13 cellular contexts compared by ENCODE assay signal in genomic region chr4:85491527-85491926, GRCh38.
DNase-seq lines count a peak whose midpoint lies in the region; ATAC-seq lines count a peak whose summit lies in the region.
"Had no signal": no experiment of that assay in that cellular context is flagged by ENCODE, and none has a peak within 500 bp of the region (broad histone marks: within the 10 kb centered on the region; RNA-seq: fewer than 3 reads in every experiment).

No MANE protein-coding gene starts in this region.

- DNase-seq in NCI-H1930 (lab: John Stamatoyannopoulos, UW) (peak; percentile 17 to 55), islet precursor cell (peak; percentile 62), Ammon's horn (ENCODE audit: low spot score) (no peak), CD1c-positive myeloid dendritic cell (ENCODE audit: extremely low spot score) (no peak), NCI-H82 (lab: John Stamatoyannopoulos, UW) (no peak)
- no peak for DNase-seq in activated T-cell treated with anti-CD3 and anti-CD28 coated beads, Interleukin-2, amount 50 U/mL, for 24 hours
- DNase-seq: Calu3, cortex of kidney, gastrocnemius medialis had no signal

- ATAC-seq in GM18868 (IDR thresholded peaks at IDR 0.05; ENCODE audit: unreplicated experiment) (peak; percentile 93), HG02973 (IDR thresholded peaks at IDR 0.05; ENCODE audit: unreplicated experiment) (peak; percentile 70)
- ATAC-seq: activated naive CD4-positive, alpha-beta T cell treated with anti-CD3 and anti-CD28 coated beads, Interleukin-2, amount 50 U/mL, for 72 hours had no signal

- no peaks in the 10 kb centered on the region for H3K9me3 Mint-ChIP-seq in activated T-cell treated with anti-CD3 and anti-CD28 coated beads, Interleukin-2, amount 50 U/mL, for 24 hours
- H3K9me3 Mint-ChIP-seq: mesothelial cell of epicardium had no signal

- H3K27ac Mint-ChIP-seq in activated T-cell treated with anti-CD3 and anti-CD28 coated beads, Interleukin-2, amount 50 U/mL, for 24 hours, result no peak overlapping the region
- H3K27ac Mint-ChIP-seq: activated naive CD4-positive, alpha-beta T cell treated with anti-CD3 and anti-CD28 coated beads, Interleukin-2, amount 50 U/mL, for 72 hours; mesothelial cell of epicardium had no signal

- H3K27me3 Mint-ChIP-seq in activated T-cell treated with anti-CD3 and anti-CD28 coated beads, Interleukin-2, amount 50 U/mL, for 24 hours, result no peaks in the 10 kb centered on the region

- H3K4me1 Mint-ChIP-seq in activated T-cell treated with anti-CD3 and anti-CD28 coated beads, Interleukin-2, amount 50 U/mL, for 24 hours (ENCODE audit: low read depth), result no peaks in the 10 kb centered on the region

- H3K4me3 Mint-ChIP-seq in activated T-cell treated with anti-CD3 and anti-CD28 coated beads, Interleukin-2, amount 50 U/mL, for 24 hours, result no peak overlapping the region
- H3K4me3 Mint-ChIP-seq: mesothelial cell of epicardium had no signal

- H3K36me3 Mint-ChIP-seq in activated T-cell treated with anti-CD3 and anti-CD28 coated beads, Interleukin-2, amount 50 U/mL, for 24 hours (ENCODE audit: low read depth), result no peaks in the 10 kb centered on the region
- H3K36me3 Mint-ChIP-seq: activated naive CD4-positive, alpha-beta T cell treated with anti-CD3 and anti-CD28 coated beads, Interleukin-2, amount 50 U/mL, for 72 hours; mesothelial cell of epicardium had no signal

Comparison
In these comparisons a context has a peak if more than half of its experiments do, and no peak if none do; other contexts are left out.
1. DNase-seq: peak in NCI-H1930 (2 of 2) and islet precursor cell (single experiment); none in activated T-cell treated with anti-CD3 and anti-CD28 coated beads, Interleukin-2, amount 50 U/mL, for 24 hours (single experiment), Ammon's horn (single experiment), CD1c-positive myeloid dendritic cell (single experiment) and NCI-H82 (single experiment).